In genomic region chr3:72891053-72891855, GRCh38 we compare ENCODE assay signal across 1 cellular context.
A peak's percentile ranks its signal among the peaks of the same experiment; 100 is the strongest.
TF ChIP-seq lines count a peak whose summit lies in the region.

No MANE protein-coding gene starts in this region.

TF ChIP-seq in HepG2, 621 proteins besides CTCF, POLR2A, EP300 and RAD21:
- TF ChIP-seq E2F1 (CRISPR knock-in tag; IDR thresholded peaks at IDR 0.05), result no peak
- 0 out of 2 replicates have a peak, but pooled peaks have one; percentile 10 for TF ChIP-seq STAG1 (CRISPR knock-in tag; IDR thresholded peaks at IDR 0.05)
- no peak for TF ChIP-seq JARID2 (CRISPR knock-in tag; IDR thresholded peaks at IDR 0.05; ENCODE audit: insufficient replicate concordance)
- TF ChIP-seq ARNT2 (CRISPR knock-in tag; IDR thresholded peaks at IDR 0.05; ENCODE audit: low read depth), result no peak
- no peak for TF ChIP-seq FOXP4 (CRISPR knock-in tag; IDR thresholded peaks at IDR 0.05)
- no peak for TF ChIP-seq ZNF660 (CRISPR knock-in tag; IDR thresholded peaks at IDR 0.05; ENCODE audit: borderline replicate concordance, low read depth)
- peak; percentile 77 for TF ChIP-seq ZBTB33 (CRISPR knock-in tag; IDR thresholded peaks at IDR 0.05)
- 0 out of 2 replicates have a peak, but pooled peaks have one; percentile 16 for TF ChIP-seq PATZ1 (CRISPR knock-in tag; IDR thresholded peaks at IDR 0.05)
- TF ChIP-seq MBD4 (IDR thresholded peaks at IDR 0.05; ENCODE audit: borderline replicate concordance, low read length), result no peak
- no peak for TF ChIP-seq ONECUT2 (CRISPR knock-in tag; IDR thresholded peaks at IDR 0.05)
- TF ChIP-seq TGIF2 (CRISPR knock-in tag; IDR thresholded peaks at IDR 0.05), result no peak
